22 cellular contexts compared by ENCODE assay signal in genomic region chr2:17604050-17604449, GRCh38.
DNase-seq lines count a peak whose midpoint lies in the region; ATAC-seq and TF ChIP-seq lines count a peak whose summit lies in the region.
"Had no signal": no experiment of that assay in that cellular context is flagged by ENCODE, and none has a peak within 500 bp of the region (broad histone marks: within the 10 kb centered on the region; RNA-seq: fewer than 3 reads in every experiment).

No MANE protein-coding gene starts in this region.

- H3K14ac ChIP-seq in neuronal stem cell (ENCODE audit: low read length), result no peak overlapping the region

- peaks cover 3% of the 10 kb centered on the region for H3K27me3 Mint-ChIP-seq in glutamatergic neuron (ENCODE audit: unreplicated experiment)
- peaks cover 8% of the 10 kb centered on the region for H3K27me3 Mint-ChIP-seq in activated naive CD8-positive, alpha-beta T cell treated with anti-CD3 and anti-CD28 coated beads for 36 hours

- H3K4me1 ChIP-seq in HCT116 (ENCODE audit: control insufficient read depth in 1 of 2, insufficient read depth in 2 of 2, low read length in 2 of 2) (peaks cover 0 to 29% of the 10 kb centered on the region in 2 experiments; a peak in 2 of 4 replicates), colonic mucosa (no peaks in the 10 kb centered on the region), neuronal stem cell (ENCODE audit: control insufficient read depth in 2 of 2, insufficient read depth in 1 of 2, low read depth in 1 of 2, low read length in 2 of 2) (peaks cover 2 to 5% of the 10 kb centered on the region in 2 donors), spleen (no peaks in the 10 kb centered on the region)
- H3K4me1 ChIP-seq: Caco-2, SJCRH30 had no signal

- DNase-seq in HCT116 (ENCODE audit: low read depth, low spot score), result no peak
- DNase-seq in colonic mucosa, result peak; percentile 28
- DNase-seq in islet precursor cell, result peak; percentile 64
- DNase-seq in neuronal stem cell (ENCODE audit: low spot score), result no peak
- DNase-seq in iPS-NIHi11 (ENCODE audit: low spot score), result no peak
- DNase-seq in glutamatergic neuron, result no peak
- no peak for DNase-seq in activated naive CD8-positive, alpha-beta T cell treated with anti-CD3 and anti-CD28 coated beads for 36 hours
- DNase-seq in spleen, result no peak
- DNase-seq: Caco-2; CD8-positive, alpha-beta T cell; GDM1; KBM-7; MM.1S; NCI-H2029; NCI-H446 treated with DMSO at 0.1 percent for 48 hours; NCI-H526; NCI-H82; NK-92 treated with Interleukin-12 subunit alpha and Interleukin-12 subunit beta, amount 100 ng/mL, for 24 hours; SJCRH30 had no signal

- CTCF ChIA-PET in HCT116 (lab: Charles Lee), result interaction anchor here (1.2 to 1.7 kb wide), 2 partner anchors 9 to 67 kb away, joined by 3 to 4 read pairs; no protein-coding TSS in a partner anchor

- RAD21 ChIA-PET in HCT116 (lab: Charles Lee; ENCODE audit: low non-redundant PET in 1 of 2, low total read pairs in 2 of 2, uncharacterized antibody in 2 of 2, unreplicated experiment in 2 of 2), result no interaction called here

- H4K8ac ChIP-seq in neuronal stem cell (ENCODE audit: low read depth, low read length), result no peak overlapping the region

- H3K9me3 ChIP-seq in HCT116 (ENCODE audit: control insufficient read depth in 1 of 2, insufficient read depth in 1 of 2, low read depth in 1 of 2, low read length in 2 of 2), result no peaks in the 10 kb centered on the region
- no peaks in the 10 kb centered on the region for H3K9me3 ChIP-seq in colonic mucosa
- peaks cover 0 to 2% of the 10 kb centered on the region in 2 donors for H3K9me3 ChIP-seq in neuronal stem cell (replicated peaks in 1 of 2; ENCODE audit: control insufficient read depth in 2 of 2, insufficient read depth in 1 of 2, low read depth in 1 of 2, low read length in 2 of 2)
- H3K9me3 ChIP-seq in spleen, result no peaks in the 10 kb centered on the region
- H3K9me3 ChIP-seq: Caco-2, SJCRH30 had no signal

- H3K27me3 ChIP-seq in HCT116 (ENCODE audit: insufficient read depth, low read length) (no peaks in the 10 kb centered on the region), colonic mucosa (no peaks in the 10 kb centered on the region), neuronal stem cell (ENCODE audit: control insufficient read depth in 3 of 3, insufficient read depth in 3 of 3, low read depth in 1 of 3, low read length in 3 of 3) (no peaks in the 10 kb centered on the region), spleen (replicated peaks in 1 of 7) (no peaks in the 10 kb centered on the region)
- H3K27me3 ChIP-seq: SJCRH30 had no signal

- H3K9ac ChIP-seq in HCT116 (ENCODE audit: low read length), result no peak overlapping the region
- no peak overlapping the region for H3K9ac ChIP-seq in colonic mucosa (ENCODE audit: low read depth in 2 of 2, low read length in 2 of 2)
- H3K9ac ChIP-seq in neuronal stem cell (ENCODE audit: low read depth, low read length, poor library complexity), result no peak overlapping the region

- H3K9me2 ChIP-seq in HCT116 (ENCODE audit: insufficient read depth), result no peaks in the 10 kb centered on the region

- H3K36me3 Mint-ChIP-seq in glutamatergic neuron (ENCODE audit: unreplicated experiment), result no peaks in the 10 kb centered on the region
- H3K36me3 Mint-ChIP-seq in activated naive CD8-positive, alpha-beta T cell treated with anti-CD3 and anti-CD28 coated beads for 36 hours, result no peaks in the 10 kb centered on the region
- H3K36me3 Mint-ChIP-seq: CD8-positive, alpha-beta T cell had no signal

- no peaks in the 10 kb centered on the region for H4K20me1 ChIP-seq in HCT116 (ENCODE audit: insufficient read depth)

- H2AFZ ChIP-seq in HCT116 (ENCODE audit: low read depth, low read length, poor library complexity, severe bottlenecking), result no peak overlapping the region
- peak overlapping the region; percentile 42 for H2AFZ ChIP-seq in neuronal stem cell (ENCODE audit: low read length)

- ATAC-seq in HCT116, result peak; percentile 13; the same call in 1 of the 2 replicates
- ATAC-seq: CD8-positive, alpha-beta T cell; PC-3 had no signal

- no peak overlapping the region for H2BK15ac ChIP-seq in neuronal stem cell (ENCODE audit: low read length)

- no peak overlapping the region for H2BK12ac ChIP-seq in neuronal stem cell (ENCODE audit: low read length)

- no peak for TF ChIP-seq RAD21 in HCT116 (IDR thresholded peaks at IDR 0.05; ENCODE audit: low read depth)

- no peak overlapping the region for H3K27ac Mint-ChIP-seq in glutamatergic neuron (ENCODE audit: unreplicated experiment)
- H3K27ac Mint-ChIP-seq in activated naive CD8-positive, alpha-beta T cell treated with anti-CD3 and anti-CD28 coated beads for 36 hours, result no peak overlapping the region
- H3K27ac Mint-ChIP-seq: B cell; CD8-positive, alpha-beta T cell had no signal

- peaks cover 5% of the 10 kb centered on the region for H3K4me1 Mint-ChIP-seq in glutamatergic neuron (ENCODE audit: low read depth, unreplicated experiment)
- H3K4me1 Mint-ChIP-seq in activated naive CD8-positive, alpha-beta T cell treated with anti-CD3 and anti-CD28 coated beads for 36 hours, result no peaks in the 10 kb centered on the region
- H3K4me1 Mint-ChIP-seq: B cell had no signal

- no peak overlapping the region for H3K4me3 Mint-ChIP-seq in glutamatergic neuron (ENCODE audit: unreplicated experiment)
- H3K4me3 Mint-ChIP-seq in activated naive CD8-positive, alpha-beta T cell treated with anti-CD3 and anti-CD28 coated beads for 36 hours, result no peak overlapping the region
- H3K4me3 Mint-ChIP-seq: B cell; CD8-positive, alpha-beta T cell had no signal

- TF ChIP-seq CTCF in HCT116 (IDR thresholded peaks at IDR 0.05 in 2 of 3, conservative IDR thresholded peaks at IDR 0.05 in 1 of 3; ENCODE audit: borderline replicate concordance in 1 of 3, insufficient read depth in 1 of 3, low read depth in 2 of 3, low read length in 2 of 3) (no peak), colonic mucosa (IDR thresholded peaks at IDR 0.05) (no peak), glutamatergic neuron (IDR thresholded peaks at IDR 0.05; ENCODE audit: partially characterized antibody, unreplicated experiment) (no peak), spleen (IDR thresholded peaks at IDR 0.05 in 8 of 11, conservative IDR thresholded peaks at IDR 0.05 in 3 of 11) (no peak)

- H3K18ac ChIP-seq in neuronal stem cell (ENCODE audit: low read length), result peak overlapping the region; percentile 42

- no peaks in the 10 kb centered on the region for H3K36me3 ChIP-seq in HCT116 (ENCODE audit: control insufficient read depth in 1 of 2, insufficient read depth in 2 of 2, low read length in 2 of 2)
- no peaks in the 10 kb centered on the region for H3K36me3 ChIP-seq in colonic mucosa
- H3K36me3 ChIP-seq in neuronal stem cell (replicated peaks in 1 of 2; ENCODE audit: control insufficient read depth in 2 of 2, insufficient read depth in 2 of 2, low read length in 2 of 2), result no peaks in the 10 kb centered on the region
- H3K36me3 ChIP-seq in spleen, result no peaks in the 10 kb centered on the region
- H3K36me3 ChIP-seq: SJCRH30 had no signal

- no peak overlapping the region for H2BK5ac ChIP-seq in neuronal stem cell (ENCODE audit: low read length)

- no peaks in the 10 kb centered on the region for H3K79me1 ChIP-seq in neuronal stem cell (ENCODE audit: low read depth, low read length)

- TF ChIP-seq POLR2A in HCT116 (IDR thresholded peaks at IDR 0.05; ENCODE audit: borderline replicate concordance, extremely low read depth, insufficient read depth, insufficient read length), result no peak
- TF ChIP-seq POLR2A in spleen (IDR thresholded peaks at IDR 0.05), result no peak

- H3K4me3 ChIP-seq in HCT116 (replicated peaks in 1 of 2; ENCODE audit: low read depth in 1 of 2, low read length in 2 of 2) (no peak overlapping the region), colonic mucosa (no peak overlapping the region), neuronal stem cell (ENCODE audit: low read length in 2 of 2) (no peak overlapping the region), spleen (no peak overlapping the region)
- H3K4me3 ChIP-seq: SJCRH30 had no signal

- no peaks in the 10 kb centered on the region for H3K9me3 Mint-ChIP-seq in glutamatergic neuron (ENCODE audit: unreplicated experiment)
- no peaks in the 10 kb centered on the region for H3K9me3 Mint-ChIP-seq in activated naive CD8-positive, alpha-beta T cell treated with anti-CD3 and anti-CD28 coated beads for 36 hours
- H3K9me3 Mint-ChIP-seq: CD8-positive, alpha-beta T cell had no signal

- no peak overlapping the region for H2BK120ac ChIP-seq in neuronal stem cell (ENCODE audit: low read depth, low read length)

- no TSS peak for BruUV-seq in HCT116 (replicated peaks; lab: Mats Ljungman, UMichigan)

- H3K27ac ChIP-seq in HCT116 (ENCODE audit: low read depth, low read length) (no peak overlapping the region), colonic mucosa (no peak overlapping the region), neuronal stem cell (replicated peaks; ENCODE audit: low read length) (no peak overlapping the region), spleen (no peak overlapping the region)
- H3K27ac ChIP-seq: C4-2B, SJCRH30 had no signal

- H3K79me2 ChIP-seq in HCT116 (ENCODE audit: insufficient read depth, low read length), result no peaks in the 10 kb centered on the region

- POLR2A ChIA-PET in HCT116 (lab: Charles Lee), result no interaction called here

- peak overlapping the region; percentile 44 for H3K23ac ChIP-seq in neuronal stem cell (ENCODE audit: low read depth, low read length, poor library complexity)

- no peak overlapping the region for H4K91ac ChIP-seq in neuronal stem cell (ENCODE audit: low read depth, low read length, poor library complexity)

- no peak overlapping the region for H3K4me2 ChIP-seq in HCT116 (ENCODE audit: low read length)
- no peak overlapping the region for H3K4me2 ChIP-seq in neuronal stem cell (ENCODE audit: insufficient read depth, low read length, poor library complexity, severe bottlenecking)

- intact Hi-C loops in HCT116 (cut with micrococcal nuclease), result no loop called here
- intact Hi-C loops in colonic mucosa (cut with DNase I), result no loop called here
- intact Hi-C loops in spleen (cut with DNase I; ENCODE audit: low total_unique reads), result no loop called here

- no peak overlapping the region for H2AK5ac ChIP-seq in neuronal stem cell (ENCODE audit: low read depth, low read length)

- WGBS in neuronal stem cell (ENCODE audit: extremely low coverage in 2 of 2, insufficient read length in 2 of 2, insufficient replicate concordance in 1 of 2), 2 donors, result no CpG with 5 or more reads among the region's 5 CpGs
- 77 to 90% (median 88%) methylated on average over 5 of the region's 5 CpGs for WGBS in spleen, 5 donors

- H3K4ac ChIP-seq in neuronal stem cell (ENCODE audit: low read length), result no peak overlapping the region

Comparison
In these comparisons a context has a peak if more than half of its experiments do, and no peak if none do; other contexts are left out.
1. DNase-seq: peak in colonic mucosa (single experiment) and islet precursor cell (single experiment); none in HCT116 (single experiment), neuronal stem cell (single experiment), iPS-NIHi11 (single experiment), glutamatergic neuron (single experiment), activated naive CD8-positive, alpha-beta T cell treated with anti-CD3 and anti-CD28 coated beads for 36 hours (single experiment) and spleen (single experiment).